In the genomic region with DNA sequence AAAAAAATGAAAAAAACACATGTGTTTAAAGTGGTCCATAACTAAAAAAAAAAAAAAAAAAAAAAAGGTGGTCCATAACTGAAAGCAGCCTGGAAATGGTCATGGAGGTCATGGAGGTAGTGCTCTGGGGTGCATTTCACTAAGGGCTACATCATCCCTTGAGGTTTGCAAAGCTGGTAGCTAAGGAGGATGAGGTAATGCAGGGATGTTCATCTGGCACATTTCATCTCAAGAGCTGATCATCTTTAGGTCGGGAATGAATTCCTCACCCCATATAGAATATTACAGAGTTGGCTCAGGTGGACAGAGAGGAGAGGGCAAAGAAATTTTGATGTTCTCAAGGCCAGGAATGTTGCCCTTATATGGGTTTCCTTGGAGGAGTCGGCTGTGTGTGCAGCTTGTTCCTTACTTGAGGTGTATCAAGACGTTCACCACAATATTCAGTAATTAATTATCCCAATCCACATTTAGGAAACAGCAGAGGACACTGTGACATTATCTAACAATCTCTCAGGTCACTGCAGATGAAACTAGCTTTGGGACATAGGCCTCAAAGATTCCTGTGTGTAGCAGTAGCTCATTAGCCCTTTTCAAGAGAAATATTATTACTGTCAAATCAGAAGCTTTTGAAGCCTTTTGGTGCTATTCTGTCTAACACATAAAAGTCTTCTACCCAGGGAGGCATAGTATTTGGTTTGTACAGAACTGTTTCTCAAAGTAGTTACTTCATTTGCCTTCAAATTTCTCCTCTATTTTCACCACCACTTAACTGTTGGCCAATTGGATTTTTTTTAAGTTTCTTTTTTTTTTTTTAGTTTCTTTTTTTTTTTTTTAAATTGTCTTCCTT, we compare ENCODE assay signal across 33 cellular contexts. TPM values are rescaled to one million over a fixed set of nuclear protein-coding genes. Genes with fewer than 3 reads are reported as not detected.
DNase-seq lines count a peak whose midpoint lies in the region; ATAC-seq, FAIRE-seq and TF ChIP-seq lines count a peak whose summit lies in the region.
"Had no signal": no experiment of that assay in that cellular context is flagged by ENCODE, and none has a peak within 500 bp of the region (broad histone marks: within the 10 kb centered on the region; RNA-seq: fewer than 3 reads in every experiment).

No MANE protein-coding gene starts in this region.

- no peak overlapping the region for H3K9ac ChIP-seq in GM12878 (ENCODE audit: control insufficient read depth, insufficient read depth, low read length)
- H3K9ac ChIP-seq: BLaER1 had no signal

- H3K4me3 ChIP-seq in GM12878 (no peak overlapping the region), osteoblast (ENCODE audit: insufficient read depth, low read length) (no peak overlapping the region)
- no peak overlapping the region for H3K4me3 ChIP-seq in CD8-positive, alpha-beta T cell (ENCODE audit: low read depth, low read length)
- H3K4me3 ChIP-seq: adrenal gland, BLaER1, esophagus squamous epithelium, GM23338, pancreas, testis had no signal

- ATAC-seq in GM12878 (no peak), Right ventricle myocardium superior (ENCODE audit: poor library complexity) (no peak)
- ATAC-seq in CD8-positive, alpha-beta T cell: no peak
- ATAC-seq: activated T-helper 17 cell treated with anti-CD3 and anti-CD28 coated beads, Interleukin-2, amount 50 U/mL, for 72 hours; GM23338; left cardiac atrium; pancreas had no signal

- TF ChIP-seq RAD21 in GM12878 (IDR thresholded peaks at IDR 0.05; ENCODE audit: insufficient read depth, low read depth, low read length): no peak

- H3K4me2 ChIP-seq in GM12878 (ENCODE audit: control insufficient read depth, insufficient read depth) (no peak overlapping the region), osteoblast (ENCODE audit: insufficient read depth, low read length) (no peak overlapping the region)
- H3K4me2 ChIP-seq: BLaER1, GM23338 had no signal

- TF ChIP-seq CTCF in Calu3 (IDR thresholded peaks at IDR 0.05; ENCODE audit: unreplicated experiment): no peak
- no peak for TF ChIP-seq CTCF in GM12878 (IDR thresholded peaks at IDR 0.05 in 2 of 3, conservative IDR thresholded peaks at IDR 0.05 in 1 of 3; ENCODE audit: control insufficient read depth in 2 of 3, extremely low read depth in 1 of 3, insufficient read depth in 1 of 3, low read depth in 3 of 3, low read length in 3 of 3)
- TF ChIP-seq CTCF in osteoblast (IDR thresholded peaks at IDR 0.05; ENCODE audit: extremely low read depth, low read depth, low read length): no peak
- TF ChIP-seq CTCF in CD8-positive, alpha-beta T cell (IDR thresholded peaks at IDR 0.05): no peak

- no peak for TF ChIP-seq POLR2A in GM12878 (IDR thresholded peaks at IDR 0.05; ENCODE audit: low read depth, low read length)

- H3K9me3 ChIP-seq in GM12878 (replicated peaks; ENCODE audit: control insufficient read depth, insufficient read depth, low read length): no peaks in the 10 kb centered on the region; the same call in 2 of the 3 replicates
- no peaks in the 10 kb centered on the region for H3K9me3 ChIP-seq in osteoblast (ENCODE audit: low read depth, low read length)
- H3K9me3 ChIP-seq in CD8-positive, alpha-beta T cell (ENCODE audit: low read length): no peaks in the 10 kb centered on the region
- H3K9me3 ChIP-seq: adrenal gland, esophagus squamous epithelium, pancreas, testis had no signal

- H3K36me3 ChIP-seq in GM12878 (ENCODE audit: control insufficient read depth in 2 of 2, insufficient read depth in 2 of 2, low read length in 1 of 2) (no peaks in the 10 kb centered on the region), osteoblast (ENCODE audit: insufficient read depth, low read length) (no peaks in the 10 kb centered on the region)
- H3K36me3 ChIP-seq in CD8-positive, alpha-beta T cell (ENCODE audit: insufficient read depth, low read length): no peaks in the 10 kb centered on the region
- H3K36me3 ChIP-seq: adrenal gland, BLaER1, brain microvascular endothelial cell, esophagus squamous epithelium, pancreas had no signal

- no TSS peak for BruUV-seq in Calu3 (replicated peaks; lab: Mats Ljungman, UMichigan)
- BruUV-seq in GM12878 (replicated peaks; lab: Mats Ljungman, UMichigan): no TSS peak

- H4K20me1 ChIP-seq in GM12878 (ENCODE audit: control insufficient read depth, insufficient read depth): no peaks in the 10 kb centered on the region
- H4K20me1 ChIP-seq in osteoblast (ENCODE audit: insufficient read depth, low read length): no peaks in the 10 kb centered on the region
- H4K20me1 ChIP-seq: BLaER1 had no signal

- SMC1A ChIA-PET in GM12878 (lab: Charles Lee; ENCODE audit: uncharacterized antibody, unreplicated experiment): interaction anchor here (1.3 kb wide), 1 partner anchor 72 kb away, joined by 3 read pairs; no protein-coding TSS in a partner anchor

- no peaks in the 10 kb centered on the region for H3K27me3 ChIP-seq in GM12878 (replicated peaks in 1 of 2; ENCODE audit: control insufficient read depth in 2 of 2, insufficient read depth in 2 of 2, low read length in 1 of 2)
- H3K27me3 ChIP-seq in osteoblast (ENCODE audit: insufficient read depth, low read length): no peaks in the 10 kb centered on the region
- H3K27me3 ChIP-seq in CD8-positive, alpha-beta T cell (ENCODE audit: insufficient read depth, low read length): no peaks in the 10 kb centered on the region
- H3K27me3 ChIP-seq: BLaER1, brain microvascular endothelial cell, esophagus squamous epithelium, pancreas, testis had no signal

- no peak overlapping the region for H3K4me3 Mint-ChIP-seq in Calu3 (ENCODE audit: low read depth, unreplicated experiment)
- no peak overlapping the region for H3K4me3 Mint-ChIP-seq in CD8-positive, alpha-beta T cell
- H3K4me3 Mint-ChIP-seq: activated CD4-positive, alpha-beta memory T cell treated with anti-CD3 and anti-CD28 coated beads for 36 hours; activated naive CD4-positive, alpha-beta T cell treated with anti-CD3 and anti-CD28 coated beads, Interleukin-2, amount 10 ng/mL, durations not matched to agents 7 days and 5 days; activated T-helper 17 cell treated with anti-CD3 and anti-CD28 coated beads, Interleukin-2, amount 50 U/mL, for 72 hours; GM23338; HFFc6; neural crest cell had no signal

- peaks cover 23% of the 10 kb centered on the region for H3K36me3 Mint-ChIP-seq in Calu3 (ENCODE audit: insufficient read depth, unreplicated experiment)
- H3K36me3 Mint-ChIP-seq in CD8-positive, alpha-beta T cell: no peaks in the 10 kb centered on the region
- H3K36me3 Mint-ChIP-seq: activated CD4-positive, alpha-beta memory T cell treated with anti-CD3 and anti-CD28 coated beads for 36 hours; activated naive CD4-positive, alpha-beta T cell treated with anti-CD3 and anti-CD28 coated beads, Interleukin-2, amount 10 ng/mL, durations not matched to agents 7 days and 5 days had no signal

- H3K27ac ChIP-seq in GM12878 (ENCODE audit: control insufficient read depth, insufficient read depth) (no peak overlapping the region), osteoblast (ENCODE audit: low read depth, low read length) (no peak overlapping the region)
- no peak overlapping the region for H3K27ac ChIP-seq in CD8-positive, alpha-beta T cell (ENCODE audit: low read depth, low read length)
- H3K27ac ChIP-seq: adrenal gland, BLaER1, brain microvascular endothelial cell, esophagus squamous epithelium, pancreas, RWPE1, testis had no signal

- RAD21 ChIA-PET in GM12878 (lab: Charles Lee; ENCODE audit: unreplicated experiment): no interaction called here

- WGBS in GM12878 (ENCODE audit: insufficient coverage, insufficient replicate concordance, low lambda C conversion rate, missing lambda C conversion rate): 16% methylated on average over 3 of the region's 3 CpGs

- in situ Hi-C loops in GM12878 (cut with MboI): no loop called here

- FAIRE-seq in HTR-8/SVneo (lab: Jason Lieb, UNC) (peak; percentile 69), GM12878 (lab: Jason Lieb, UNC) (no peak)
- FAIRE-seq: pancreas had no signal

- H3K4me1 ChIP-seq in GM12878 (ENCODE audit: control insufficient read depth, insufficient read depth, low read length): no peaks in the 10 kb centered on the region
- H3K4me1 ChIP-seq in osteoblast (ENCODE audit: insufficient read depth, low read length): peaks cover 24% of the 10 kb centered on the region
- H3K4me1 ChIP-seq in CD8-positive, alpha-beta T cell (ENCODE audit: insufficient read depth, low read length): no peaks in the 10 kb centered on the region
- H3K4me1 ChIP-seq: adrenal gland, testis had no signal

- H3K27ac Mint-ChIP-seq in Calu3 (ENCODE audit: unreplicated experiment): peak overlapping the region; percentile 67
- no peak overlapping the region for H3K27ac Mint-ChIP-seq in CD8-positive, alpha-beta T cell
- H3K27ac Mint-ChIP-seq: activated CD4-positive, alpha-beta memory T cell treated with anti-CD3 and anti-CD28 coated beads for 36 hours; activated naive CD4-positive, alpha-beta T cell treated with anti-CD3 and anti-CD28 coated beads, Interleukin-2, amount 10 ng/mL, durations not matched to agents 7 days and 5 days; activated T-helper 17 cell treated with anti-CD3 and anti-CD28 coated beads, Interleukin-2, amount 50 U/mL, for 72 hours; GM23338; HFFc6 had no signal

- no peak for TF ChIP-seq EP300 in GM12878 (IDR thresholded peaks at IDR 0.05; ENCODE audit: borderline replicate concordance in 1 of 2, control insufficient read depth in 1 of 2, low read depth in 2 of 2, low read length in 2 of 2)

- no peaks in the 10 kb centered on the region for H3K27me3 Mint-ChIP-seq in Calu3 (ENCODE audit: unreplicated experiment)
- peaks cover 2% of the 10 kb centered on the region for H3K27me3 Mint-ChIP-seq in CD8-positive, alpha-beta T cell (ENCODE audit: low read depth)

- DNase-seq in Calu3: no peak
- no peak for DNase-seq in HTR-8/SVneo (ENCODE audit: insufficient read length, low spot score)
- DNase-seq in GM12878 (ENCODE audit: low read depth, low spot score): no peak
- peak; percentile 23 for DNase-seq in osteoblast (ENCODE audit: insufficient read length, low spot score, missing footprints)
- no peak for DNase-seq in Right ventricle myocardium superior
- DNase-seq in GM03348 (ENCODE audit: low spot score): no peak
- no peak for DNase-seq in CD8-positive, alpha-beta T cell
- DNase-seq: activated CD4-positive, alpha-beta memory T cell treated with anti-CD3 and anti-CD28 coated beads for 36 hours; activated CD4-positive, alpha-beta T cell treated with anti-CD3 and anti-CD28 coated beads for 1 hour; activated CD8-positive, alpha-beta memory T cell treated with anti-CD3 and anti-CD28 coated beads, Interleukin-2, amount 50 U/mL, for 48 hours; activated naive CD4-positive, alpha-beta T cell treated with anti-CD3 and anti-CD28 coated beads, Interleukin-2, amount 10 ng/mL, durations not matched to agents 7 days and 5 days; adrenal gland; brain microvascular endothelial cell; cerebellar nuclear complex; esophagus squamous epithelium; foreskin melanocyte; GDM1; HFFc6; left cardiac atrium; NCI-H1092 treated with DMSO at 0.1 percent for 48 hours; NCI-H1694 treated with DMSO at 0.1 percent for 48 hours; pancreas; stimulated activated naive CD4-positive, alpha-beta T cell treated with Interleukin-2 at 50 U/mL for 16 hours; testis had no signal

- POLR2A ChIA-PET in GM12878 (lab: Charles Lee): interaction anchor here (0.6 kb wide), 1 partner anchor 344 kb away, joined by 4 read pairs; no protein-coding TSS in a partner anchor
- POLR2A ChIA-PET in CD8-positive, alpha-beta T cell (lab: Charles Lee): no interaction called here

- CTCF ChIA-PET in Calu3 (lab: Charles Lee): interaction anchor here (0.6 to 1.2 kb wide), 7 partner anchors 11 to 403 kb away, joined by 3 to 7 read pairs (median 5); no protein-coding TSS in a partner anchor
- CTCF ChIA-PET in GM12878 (lab: Yijun Ruan, JAX): interaction anchor here (0.6 to 1.0 kb wide), 4 partner anchors 18 to 28 kb away, joined by 3 to 4 read pairs (median 3); no protein-coding TSS in a partner anchor
- CTCF ChIA-PET in CD8-positive, alpha-beta T cell (lab: Charles Lee): interaction anchor here (1.5 kb wide), 1 partner anchor 10 kb away, joined by 5 read pairs; no protein-coding TSS in a partner anchor

- H3K9me3 Mint-ChIP-seq in Calu3 (ENCODE audit: low read depth, unreplicated experiment): no peaks in the 10 kb centered on the region
- peaks cover 6% of the 10 kb centered on the region for H3K9me3 Mint-ChIP-seq in CD8-positive, alpha-beta T cell
- H3K9me3 Mint-ChIP-seq: activated T-helper 17 cell treated with anti-CD3 and anti-CD28 coated beads, Interleukin-2, amount 50 U/mL, for 72 hours; GM23338; HFFc6 had no signal

- H3K4me1 Mint-ChIP-seq in Calu3 (ENCODE audit: low read depth, unreplicated experiment): peaks cover 54% of the 10 kb centered on the region
- no peaks in the 10 kb centered on the region for H3K4me1 Mint-ChIP-seq in CD8-positive, alpha-beta T cell (ENCODE audit: low read depth)
- H3K4me1 Mint-ChIP-seq: activated naive CD4-positive, alpha-beta T cell treated with anti-CD3 and anti-CD28 coated beads, Interleukin-2, amount 10 ng/mL, durations not matched to agents 7 days and 5 days; activated T-helper 17 cell treated with anti-CD3 and anti-CD28 coated beads, Interleukin-2, amount 50 U/mL, for 72 hours had no signal

- intact Hi-C loops in Calu3 (cut with micrococcal nuclease; ENCODE audit: unreplicated experiment): no loop called here
- intact Hi-C loops in GM12878 (cut with micrococcal nuclease; ENCODE audit: unreplicated experiment): no loop called here
- intact Hi-C loops in Right ventricle myocardium superior (cut with DNase I): no loop called here
- intact Hi-C loops in CD8-positive, alpha-beta T cell (cut with DNase I, micrococcal nuclease): no loop called here

- H2AFZ ChIP-seq in GM12878 (ENCODE audit: control insufficient read depth, low read depth, low read length) (no peak overlapping the region), osteoblast (ENCODE audit: low read length) (no peak overlapping the region)
- H2AFZ ChIP-seq: GM23338 had no signal

- H3K79me2 ChIP-seq in GM12878 (ENCODE audit: control insufficient read depth, insufficient read depth, low read length): no peaks in the 10 kb centered on the region
- no peaks in the 10 kb centered on the region for H3K79me2 ChIP-seq in osteoblast (ENCODE audit: insufficient read depth, low read length)

RNA-seq across cellular contexts. Expression of gene CYP24A1, which starts 46.8 kb away (rescaled TPM):
- total RNA-seq in Calu3 (2022) (393 and 665 TPM in 2 replicates), GM12878 (2014; rRNA removed) (not detected in 2 replicates), GM12878 (2014; rRNA removed; fragmentation: Illumina TruSeq; extraction: Trizol) (not detected in 2 replicates), GM12878 (2021) (0.69 TPM in 1 of 2 replicates, not detected in the other), osteoblast (not detected in 2 replicates), Right ventricle myocardium superior (not detected)
- not detected in 2 replicates for total RNA-seq in GM12878 (2013; cell fraction: nucleolus; rRNA removed)
- not detected for polyA plus RNA-seq in GM12878 (2011; ENCODE audit: low read depth)
- polyA plus RNA-seq in GM12878 (2011; rRNA removed) (not detected in 2 replicates), GM12878 (2014; fragmentation: Illumina TruSeq; extraction: Trizol) (not detected in 2 replicates), GM12878 (2014; fragmentation: Nextera tagmentation; extraction: Ambion mirVana) (not detected), GM12878 (2014; rRNA removed) (not detected in 2 replicates), GM12878 (2016; fragmentation: Nextera tagmentation; extraction: Ambion mirVana) (not detected)
- polyA plus RNA-seq in GM12878 (2011; cell fraction: cytosol; rRNA removed): not detected in 2 replicates
- not detected in 2 replicates for polyA plus RNA-seq in GM12878 (2011; cell fraction: nucleus; rRNA removed)
- polyA plus RNA-seq in GM12878 (2012): not detected in 2 replicates
- not detected in 2 replicates for polyA minus RNA-seq in GM12878 (2011; rRNA and poly(A)+ RNA removed)
- polyA minus RNA-seq in GM12878 (2011; cell fraction: cytosol; rRNA and poly(A)+ RNA removed): not detected in 2 replicates
- not detected in 2 replicates for polyA minus RNA-seq in GM12878 (2011; cell fraction: nucleus; rRNA and poly(A)+ RNA removed)
- total RNA-seq in CD8-positive, alpha-beta T cell: not detected
- total RNA-seq: adrenal gland; dermis microvascular lymphatic vessel endothelial cell; GM23338; left cardiac atrium; lung microvascular endothelial cell; T-helper 2 cell treated with Interferon-gamma antibody and Interleukin-4, amounts not matched to agents 100 ng/mL and 5 ng/mL, for 36 hours had no signal
- polyA plus RNA-seq: pancreas had no signal

RNA-seq across cellular contexts. Expression of gene BCAS1, which starts 56.6 kb away (rescaled TPM):
- total RNA-seq in Calu3 (2022): 11.1 and 16.9 TPM in 2 replicates
- total RNA-seq in GM12878 (2013; cell fraction: nucleolus; rRNA removed): 1.1 and 1.2 TPM in 2 replicates
- 0.45 and 0.54 TPM in 2 replicates for total RNA-seq in GM12878 (2014; rRNA removed)
- total RNA-seq in GM12878 (2014; rRNA removed; fragmentation: Illumina TruSeq; extraction: Trizol): 0.72 and 0.78 TPM in 2 replicates
- total RNA-seq in GM12878 (2021): 0.56 TPM in 2 replicates
- 2.0 TPM for polyA plus RNA-seq in GM12878 (2011; ENCODE audit: low read depth)
- 0.24 and 0.34 TPM in 2 replicates for polyA plus RNA-seq in GM12878 (2011; rRNA removed)
- 0.23 and 0.25 TPM in 2 replicates for polyA plus RNA-seq in GM12878 (2011; cell fraction: cytosol; rRNA removed)
- 0.51 and 0.66 TPM in 2 replicates for polyA plus RNA-seq in GM12878 (2011; cell fraction: nucleus; rRNA removed)
- 3.0 and 5.4 TPM in 2 replicates for polyA plus RNA-seq in GM12878 (2012)
- polyA plus RNA-seq in GM12878 (2014; fragmentation: Illumina TruSeq; extraction: Trizol): 0.87 and 1.00 TPM in 2 replicates
- under 1 TPM; 0.21 to 0.51 TPM for polyA plus RNA-seq in GM12878 (2014; fragmentation: Nextera tagmentation; extraction: Ambion mirVana)
- polyA plus RNA-seq in GM12878 (2014; rRNA removed): 0.67 and 0.74 TPM in 2 replicates
- 1 to 10 TPM in 1 of 2 experiments, under 1 TPM in 1; 0.54 to 1.4 TPM for polyA plus RNA-seq in GM12878 (2016; fragmentation: Nextera tagmentation; extraction: Ambion mirVana)
- 0.67 and 0.80 TPM in 2 replicates for polyA minus RNA-seq in GM12878 (2011; rRNA and poly(A)+ RNA removed)
- polyA minus RNA-seq in GM12878 (2011; cell fraction: cytosol; rRNA and poly(A)+ RNA removed): not detected in 2 replicates
- polyA minus RNA-seq in GM12878 (2011; cell fraction: nucleus; rRNA and poly(A)+ RNA removed): 0.96 and 0.97 TPM in 2 replicates
- under 0.01 TPM in 1 of 2 replicates, not detected in the other for total RNA-seq in osteoblast
- total RNA-seq in Right ventricle myocardium superior: not detected
- not detected for total RNA-seq in CD8-positive, alpha-beta T cell
- total RNA-seq: dermis microvascular lymphatic vessel endothelial cell; left cardiac atrium; lung microvascular endothelial cell; NCI-H460; neural crest cell; T-helper 2 cell treated with Interferon-gamma antibody and Interleukin-4, amounts not matched to agents 100 ng/mL and 5 ng/mL, for 36 hours had no signal

Comparison
In these comparisons a context has a peak if more than half of its experiments do, and no peak if none do; other contexts are left out.
1. RNA of gene CYP24A1, which starts 46.8 kb away (total RNA-seq): 393 to 665 TPM in Calu3; not detected in CD8-positive, alpha-beta T cell, 0.69 TPM in GM12878, not detected in osteoblast and not detected in Right ventricle myocardium superior (single experiment); every median in the first group is over 100 times any median in the second.